8 cellular contexts compared by ENCODE assay signal in the genomic region with DNA sequence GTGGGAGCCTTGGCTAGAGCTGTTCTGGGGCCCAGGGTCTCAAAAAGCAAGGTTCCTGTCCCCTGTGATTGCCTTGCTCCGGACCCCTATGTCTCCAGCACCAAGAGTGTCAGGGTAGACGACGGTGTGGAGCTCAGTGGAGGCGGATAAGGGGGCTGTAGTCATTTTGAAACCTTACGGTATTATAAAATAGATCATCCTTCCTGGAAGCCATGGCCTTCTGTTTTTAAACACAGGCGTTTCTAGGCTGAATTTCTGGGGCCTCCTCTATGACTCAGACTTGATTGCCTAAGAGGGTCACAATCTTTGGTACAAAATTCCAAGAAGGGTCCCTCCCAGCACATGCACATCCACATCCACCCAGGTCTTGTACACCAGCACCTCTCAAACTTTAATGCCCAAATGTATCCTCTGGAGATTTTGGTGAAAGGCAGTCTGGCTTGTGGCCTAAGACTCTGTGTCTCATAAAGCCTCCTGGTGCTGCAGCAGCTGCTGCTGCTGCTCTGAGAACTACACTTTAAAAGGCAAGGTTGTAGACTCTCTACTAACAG.
DNase-seq lines count a peak whose midpoint lies in the region; ATAC-seq and TF ChIP-seq lines count a peak whose summit lies in the region.

No MANE protein-coding gene starts in this region.

- DNase-seq in activated CD4-positive, alpha-beta T cell treated with anti-CD3 and anti-CD28 coated beads for 36 hours, result peak; percentile 65
- no peak for DNase-seq in activated CD4-positive, alpha-beta T cell treated with anti-CD3 and anti-CD28 coated beads for 1 hour
- DNase-seq in omental fat pad (ENCODE audit: low spot score) (no peak), trophoblast cell (no peak), iPS-NIHi11 (ENCODE audit: low spot score) (no peak), NCI-H2081 treated with DMSO at 0.1 percent for 48 hours (lab: John Stamatoyannopoulos, UW) (no peak)

- no peak overlapping the region for H3K18ac ChIP-seq in trophoblast cell (ENCODE audit: low read length)

- no peak overlapping the region for H4K91ac ChIP-seq in trophoblast cell (ENCODE audit: low read depth, low read length)

- H3K14ac ChIP-seq in trophoblast cell (ENCODE audit: low read length), result no peak overlapping the region

- intact Hi-C loops in activated CD4-positive, alpha-beta T cell treated with anti-CD3 and anti-CD28 coated beads for 36 hours (cut with DNase I, micrococcal nuclease), result loop anchor here (1.0 to 5.0 kb wide), 9 partner anchors 7 to 273 kb away; a partner anchor contains a TSS

- no peaks in the 10 kb centered on the region for H4K20me1 ChIP-seq in Loucy (ENCODE audit: insufficient read depth, low read length, poor library complexity, severe bottlenecking)

- CTCF ChIA-PET in activated CD4-positive, alpha-beta T cell treated with anti-CD3 and anti-CD28 coated beads for 36 hours (lab: Charles Lee), result interaction anchor here (0.6 to 2.3 kb wide), 11 partner anchors 13 to 391 kb away, joined by 3 to 14 read pairs (median 3); a partner anchor contains a TSS

- H2AK5ac ChIP-seq in trophoblast cell (ENCODE audit: low read length), result no peak overlapping the region

- H2BK12ac ChIP-seq in trophoblast cell (ENCODE audit: low read length), result no peak overlapping the region

- peaks cover 1% of the 10 kb centered on the region for H3K36me3 Mint-ChIP-seq in activated CD4-positive, alpha-beta T cell treated with anti-CD3 and anti-CD28 coated beads for 36 hours (ENCODE audit: low read depth)

- H3K4me3 ChIP-seq in Loucy (ENCODE audit: low read length, poor library complexity, severe bottlenecking) (peak overlapping the region; percentile 31), trophoblast cell (ENCODE audit: low read depth, low read length) (no peak overlapping the region)

- no peak overlapping the region for H3K4me3 Mint-ChIP-seq in activated CD4-positive, alpha-beta T cell treated with anti-CD3 and anti-CD28 coated beads for 36 hours

- H3K4me1 ChIP-seq in Loucy (ENCODE audit: insufficient read depth, low read length, poor library complexity, severe bottlenecking), result peaks cover 53% of the 10 kb centered on the region
- H3K4me1 ChIP-seq in trophoblast cell (ENCODE audit: control insufficient read depth in 1 of 2, insufficient read depth in 2 of 2, low read length in 2 of 2), result peaks cover 0 to 2% of the 10 kb centered on the region in 2 experiments

- H3K36me3 ChIP-seq in Loucy (ENCODE audit: insufficient read depth, low read length) (no peaks in the 10 kb centered on the region), trophoblast cell (ENCODE audit: control insufficient read depth in 1 of 2, insufficient read depth in 2 of 2, low read length in 2 of 2) (peaks cover 0 to 2% of the 10 kb centered on the region in 2 experiments)

- H3K27me3 Mint-ChIP-seq in activated CD4-positive, alpha-beta T cell treated with anti-CD3 and anti-CD28 coated beads for 36 hours, result peaks cover 56% of the 10 kb centered on the region

- H3K9me3 Mint-ChIP-seq in activated CD4-positive, alpha-beta T cell treated with anti-CD3 and anti-CD28 coated beads for 36 hours (ENCODE audit: low read depth), result peaks cover 7% of the 10 kb centered on the region

- H3K23ac ChIP-seq in trophoblast cell (ENCODE audit: low read length), result no peak overlapping the region

- peak overlapping the region; percentile 67 for H3K9ac ChIP-seq in Loucy (ENCODE audit: low read depth, low read length, poor library complexity, severe bottlenecking)
- no peak overlapping the region for H3K9ac ChIP-seq in trophoblast cell (ENCODE audit: low read length)

- H3K9me3 ChIP-seq in Loucy (ENCODE audit: insufficient read depth, low read depth, low read length) (no peaks in the 10 kb centered on the region), trophoblast cell (ENCODE audit: insufficient read depth, low read depth, low read length) (no peaks in the 10 kb centered on the region)

- no peaks in the 10 kb centered on the region for H3K9me2 ChIP-seq in Loucy (replicated peaks; ENCODE audit: low read depth, low read length)

- ATAC-seq in activated CD4-positive, alpha-beta T cell treated with anti-CD3 and anti-CD28 coated beads for 36 hours, result peak; percentile 78
- peak; percentile 84 for ATAC-seq in omental fat pad (ENCODE audit: low FRiP score)

- peaks cover 10% of the 10 kb centered on the region; the same call in 1 of the 2 replicates for H3F3A ChIP-seq in Loucy (ENCODE audit: low read depth)

- peak overlapping the region; percentile 62 for H3K27ac Mint-ChIP-seq in activated CD4-positive, alpha-beta T cell treated with anti-CD3 and anti-CD28 coated beads for 36 hours

- peak overlapping the region; percentile 92 for H3K27ac ChIP-seq in adipose tissue (ENCODE audit: low read depth, low read length)
- no peak overlapping the region for H3K27ac ChIP-seq in trophoblast cell (ENCODE audit: low read depth, low read length)

- H2AFZ ChIP-seq in Loucy (ENCODE audit: low read length) (peak overlapping the region; percentile 4; the same call in 1 of the 2 replicates), trophoblast cell (ENCODE audit: insufficient read depth, low read length, poor library complexity) (no peak overlapping the region)

- H2BK5ac ChIP-seq in trophoblast cell (ENCODE audit: low read depth, low read length, poor library complexity), result no peak overlapping the region

- H3K4me1 Mint-ChIP-seq in activated CD4-positive, alpha-beta T cell treated with anti-CD3 and anti-CD28 coated beads for 36 hours, result peaks cover 31% of the 10 kb centered on the region

- H4K12ac ChIP-seq in trophoblast cell (ENCODE audit: low read depth, low read length), result no peak overlapping the region

- H3K79me1 ChIP-seq in trophoblast cell (ENCODE audit: low read length), result no peaks in the 10 kb centered on the region

- POLR2A ChIA-PET in activated CD4-positive, alpha-beta T cell treated with anti-CD3 and anti-CD28 coated beads for 36 hours (lab: Charles Lee), result interaction anchor here (1.0 to 1.3 kb wide), 3 partner anchors 33 to 271 kb away, joined by 3 read pairs; no protein-coding TSS in a partner anchor

- no peak overlapping the region for H4K8ac ChIP-seq in trophoblast cell (ENCODE audit: low read depth, low read length)

- H3K4me2 ChIP-seq in Loucy (ENCODE audit: low read depth, low read length, poor library complexity, severe bottlenecking), result peak overlapping the region; percentile 61
- H3K4me2 ChIP-seq in trophoblast cell (ENCODE audit: low read length), result no peak overlapping the region

- H3K4ac ChIP-seq in trophoblast cell (ENCODE audit: low read depth, low read length), result no peak overlapping the region

- H2BK120ac ChIP-seq in trophoblast cell (ENCODE audit: insufficient read depth, low read length, poor library complexity), result no peak overlapping the region

- H3K79me2 ChIP-seq in Loucy (ENCODE audit: insufficient read depth, low read length) (no peaks in the 10 kb centered on the region), trophoblast cell (ENCODE audit: control insufficient read depth, insufficient read depth, low read length, poor library complexity) (no peaks in the 10 kb centered on the region)

- 31 to 69% (median 41%) methylated on average over 6 of the region's 6 CpGs for WGBS in adipose tissue, 3 donors
- WGBS in trophoblast cell (ENCODE audit: extremely low coverage, insufficient coverage, insufficient read length), result no CpG with 5 or more reads among the region's 6 CpGs

- no peak for TF ChIP-seq CTCF in Loucy (conservative IDR thresholded peaks at IDR 0.05; ENCODE audit: low read length)
- TF ChIP-seq CTCF in omental fat pad (IDR thresholded peaks at IDR 0.05), result no peak

- H3K27me3 ChIP-seq in Loucy (ENCODE audit: insufficient read depth, low read length, poor library complexity, severe bottlenecking), result no peaks in the 10 kb centered on the region
- no peaks in the 10 kb centered on the region for H3K27me3 ChIP-seq in trophoblast cell (ENCODE audit: insufficient read depth, low read length)
